9 cellular contexts compared by ENCODE assay signal in the genomic region with DNA sequence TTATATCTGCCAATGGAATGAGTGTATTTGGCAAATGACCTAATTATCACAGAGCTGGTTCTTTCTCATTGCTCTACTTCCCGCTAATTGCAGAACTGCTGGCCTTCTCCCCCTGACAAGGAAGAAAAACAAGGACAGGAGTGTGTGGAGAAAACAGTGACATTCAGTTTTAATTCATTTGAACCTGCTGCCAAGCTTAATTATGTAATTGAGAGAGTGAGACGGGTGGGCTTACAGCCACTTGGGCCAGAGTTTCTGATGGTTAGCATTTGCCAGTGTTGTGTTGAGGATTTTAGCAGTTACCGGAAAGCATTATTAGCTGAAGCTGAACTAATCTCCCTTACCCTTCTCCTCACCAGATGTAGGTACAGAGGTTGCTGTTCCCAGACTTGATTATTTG.
"Had no signal": no experiment of that assay in that cellular context is flagged by ENCODE, and none has a peak within 500 bp of the region (broad histone marks: within the 10 kb centered on the region; RNA-seq: fewer than 3 reads in every experiment).

No MANE protein-coding gene starts in this region.

- ATAC-seq: activated CD4-positive, alpha-beta T cell treated with anti-CD3 and anti-CD28 coated beads for 36 hours; natural killer cell treated with Interleukin-12 subunit alpha and Interleukin-12 subunit beta and Interleukin-15 and Interleukin-18, amount 100 ng/mL, for 72 hours; stimulated activated effector memory CD8-positive, alpha-beta T cell treated with anti-CD3 and anti-CD28 coated beads, Interleukin-12 subunit alpha, Interleukin-12 subunit beta, amount 100 ng/mL, for 72 hours had no signal

- DNase-seq: activated CD4-positive, alpha-beta memory T cell treated with anti-CD3 and anti-CD28 coated beads, Interleukin-2, amount 10 ng/mL, durations not matched to agents 7 days and 5 days; activated CD4-positive, alpha-beta T cell treated with anti-CD3 and anti-CD28 coated beads for 36 hours; activated naive CD8-positive, alpha-beta T cell treated with anti-CD3 and anti-CD28 coated beads, Interleukin-2, amount 10 ng/mL, durations not matched to agents 7 days and 5 days; dermis blood vessel endothelial cell; glutamatergic neuron; occipital lobe; T1000 had no signal
